In the genomic region with DNA sequence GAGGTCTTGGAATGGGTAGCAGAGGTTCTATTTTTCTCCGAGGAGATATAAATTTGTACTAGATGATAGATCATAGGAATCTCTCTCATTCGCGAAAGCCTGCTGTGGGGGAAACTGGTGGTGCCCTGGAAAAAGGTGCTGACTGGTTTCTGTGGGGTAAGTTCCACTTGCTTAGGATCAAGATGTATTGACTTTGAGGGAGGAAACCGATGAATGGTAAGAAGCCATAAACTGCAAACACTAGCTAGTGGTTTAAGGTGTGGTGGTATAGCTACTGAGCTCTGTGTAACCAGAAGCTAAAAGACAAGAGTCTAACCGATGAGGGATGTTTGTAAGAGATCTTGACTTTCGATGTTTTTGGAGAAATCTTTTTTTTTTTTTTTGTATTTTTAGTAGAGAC, we compare ENCODE assay signal across 8 cellular contexts. TPM values are rescaled to one million over a fixed set of nuclear protein-coding genes. Genes with fewer than 3 reads are reported as not detected.
DNase-seq lines count a peak whose midpoint lies in the region; ATAC-seq and TF ChIP-seq lines count a peak whose summit lies in the region.

No MANE protein-coding gene starts in this region.

- H3K4me1 Mint-ChIP-seq in CD4-positive, CD25-positive, alpha-beta regulatory T cell: peaks cover 35 to 78% (median 53%) of the 10 kb centered on the region in 4 donors
- H3K4me1 Mint-ChIP-seq in IgD-negative memory B cell: peaks cover 37 to 43% (median 42%) of the 10 kb centered on the region in 3 donors

- DNase-seq in CD4-positive, CD25-positive, alpha-beta regulatory T cell: peak in 2 of 3 donors; percentile 10 to 60
- DNase-seq in adrenal gland: no peak
- DNase-seq in left kidney (ENCODE audit: low read depth, low spot score): peak; percentile 17
- DNase-seq in thoracic aorta (ENCODE audit: low spot score): no peak
- no peak for DNase-seq in NCI-H2171 (lab: John Stamatoyannopoulos, UW)
- DNase-seq in kidney tubule cell (ENCODE audit: low spot score): no peak
- DNase-seq in islet precursor cell: no peak

- WGBS in adrenal gland, 4 donors: 9 to 20% (median 13%) methylated on average over 6 of the region's 6 CpGs

- peaks cover 13% of the 10 kb centered on the region for H3K36me3 Mint-ChIP-seq in CD4-positive, CD25-positive, alpha-beta regulatory T cell
- peaks cover 5% of the 10 kb centered on the region for H3K36me3 Mint-ChIP-seq in IgD-negative memory B cell

- intact Hi-C loops in adrenal gland (cut with DNase I): no loop called here

- H3K27ac Mint-ChIP-seq in CD4-positive, CD25-positive, alpha-beta regulatory T cell: peak overlapping the region; percentile 39 to 96 (median 88)
- H3K27ac Mint-ChIP-seq in IgD-negative memory B cell: peak overlapping the region in 1 of 3 donors; percentile 68

- no peak for TF ChIP-seq CTCF in adrenal gland (IDR thresholded peaks at IDR 0.05)
- TF ChIP-seq CTCF in thoracic aorta (IDR thresholded peaks at IDR 0.05): no peak

- no peaks in the 10 kb centered on the region for H3K27me3 ChIP-seq in CD4-positive, CD25-positive, alpha-beta regulatory T cell (ENCODE audit: control insufficient read depth, insufficient read depth, low read length)
- no peaks in the 10 kb centered on the region for H3K27me3 ChIP-seq in adrenal gland
- no peaks in the 10 kb centered on the region for H3K27me3 ChIP-seq in thoracic aorta (replicated peaks; ENCODE audit: insufficient read depth)

- peak overlapping the region; percentile 87 to 99 (median 94) for H3K4me3 Mint-ChIP-seq in CD4-positive, CD25-positive, alpha-beta regulatory T cell
- peak overlapping the region; percentile 91 to 97 (median 94) for H3K4me3 Mint-ChIP-seq in IgD-negative memory B cell

- TF ChIP-seq POLR2A in adrenal gland (IDR thresholded peaks at IDR 0.05): no peak

- no peaks in the 10 kb centered on the region for H3K9me3 ChIP-seq in CD4-positive, CD25-positive, alpha-beta regulatory T cell (ENCODE audit: control insufficient read depth in 2 of 2, low read length in 2 of 2)
- H3K9me3 ChIP-seq in adrenal gland (replicated peaks in 1 of 3) (no peaks in the 10 kb centered on the region), thoracic aorta (no peaks in the 10 kb centered on the region)

- H3K4me1 ChIP-seq in CD4-positive, CD25-positive, alpha-beta regulatory T cell (ENCODE audit: control insufficient read depth, insufficient read depth, low read length, poor library complexity, severe bottlenecking): peaks cover 38% of the 10 kb centered on the region
- H3K4me1 ChIP-seq in adrenal gland (replicated peaks in 1 of 2) (peaks cover 6 to 52% of the 10 kb centered on the region in 2 donors), thoracic aorta (ENCODE audit: control insufficient read depth in 1 of 2, low read depth in 2 of 2) (peaks cover 6 to 30% of the 10 kb centered on the region in 2 donors)

- H3K9me3 Mint-ChIP-seq in CD4-positive, CD25-positive, alpha-beta regulatory T cell: no peaks in the 10 kb centered on the region
- H3K9me3 Mint-ChIP-seq in IgD-negative memory B cell: no peaks in the 10 kb centered on the region

- H3K27me3 Mint-ChIP-seq in CD4-positive, CD25-positive, alpha-beta regulatory T cell: no peaks in the 10 kb centered on the region
- H3K27me3 Mint-ChIP-seq in IgD-negative memory B cell: no peaks in the 10 kb centered on the region

- no peak overlapping the region for H3K27ac ChIP-seq in CD4-positive, CD25-positive, alpha-beta regulatory T cell (ENCODE audit: insufficient read depth, low read length, poor library complexity, severe bottlenecking)
- H3K27ac ChIP-seq in adrenal gland (peak overlapping the region in 1 of 5 donors; percentile 42), thoracic aorta (no peak overlapping the region)

- ATAC-seq in CD4-positive, CD25-positive, alpha-beta regulatory T cell (ENCODE audit: low read depth in 2 of 2): no peak
- ATAC-seq in thoracic aorta (ENCODE audit: insufficient number of reproducible peaks, low FRiP score, low read depth): no peak

- H3K4me3 ChIP-seq in CD4-positive, CD25-positive, alpha-beta regulatory T cell (ENCODE audit: low read depth, low read length): peak overlapping the region; percentile 93
- H3K4me3 ChIP-seq in adrenal gland: peak overlapping the region in 3 of 4 donors; percentile 61 to 75 (median 68)
- peak overlapping the region; percentile 95 for H3K4me3 ChIP-seq in thoracic aorta

- H3K36me3 ChIP-seq in CD4-positive, CD25-positive, alpha-beta regulatory T cell (ENCODE audit: control insufficient read depth, insufficient read depth, low read length): peaks cover 5% of the 10 kb centered on the region
- H3K36me3 ChIP-seq in adrenal gland (replicated peaks in 1 of 2) (no peaks in the 10 kb centered on the region), thoracic aorta (no peaks in the 10 kb centered on the region)

RNA-seq across cellular contexts. Expression of gene AGPS, which starts 0.8 kb away (rescaled TPM):
- 29.4 TPM for total RNA-seq in CD4-positive, CD25-positive, alpha-beta regulatory T cell
- polyA plus RNA-seq in CD4-positive, CD25-positive, alpha-beta regulatory T cell: 10 to 100 TPM; 15.6 to 23.1 (median 19.7) TPM
- polyA plus RNA-seq in IgD-negative memory B cell (11.7 TPM), adrenal gland (10 to 100 TPM in 1 of 3 donors, 1 to 10 TPM in 2; 3.8 to 29.4 (median 6.1) TPM)
- total RNA-seq in adrenal gland (10 to 100 TPM; 24.6 to 43.1 (median 34.0) TPM), thoracic aorta (10 to 100 TPM; 17.5 to 21.7 TPM)

Comparison
In these comparisons a context has a peak if more than half of its experiments do, and no peak if none do; other contexts are left out.
1. DNase-seq: peak in CD4-positive, CD25-positive, alpha-beta regulatory T cell (2 of 3) and left kidney (single experiment); none in adrenal gland (0 of 7), thoracic aorta (single experiment), NCI-H2171 (single experiment), kidney tubule cell (single experiment) and islet precursor cell (single experiment).
2. Peak in every context shown above with its lines, with median percentiles within 50 percentile points of each other: H3K4me3 ChIP-seq.